17 cellular contexts compared by ENCODE assay signal in genomic region chr22:43391306-43391705, GRCh38. TPM values are rescaled to one million over a fixed set of nuclear protein-coding genes. Genes with fewer than 3 reads are reported as not detected.
A peak's percentile ranks its signal among the peaks of the same experiment; 100 is the strongest.
DNase-seq lines count a peak whose midpoint lies in the region; ATAC-seq and TF ChIP-seq lines count a peak whose summit lies in the region.
"Had no signal": no experiment of that assay in that cellular context is flagged by ENCODE, and none has a peak within 500 bp of the region (broad histone marks: within the 10 kb centered on the region; RNA-seq: fewer than 3 reads in every experiment).

No MANE protein-coding gene starts in this region.

- H3K9me2 ChIP-seq in hepatocyte (replicated peaks; ENCODE audit: insufficient read depth), result no peaks in the 10 kb centered on the region

- CTCF ChIA-PET in activated CD4-positive, alpha-beta T cell treated with anti-CD3 and anti-CD28 coated beads for 36 hours (lab: Charles Lee), result no interaction called here

- peak; percentile 66 for TF ChIP-seq POLR2A in right lobe of liver (IDR thresholded peaks at IDR 0.05)

- H3K4me1 ChIP-seq in hepatocyte (ENCODE audit: insufficient read depth) (peaks cover 20% of the 10 kb centered on the region), right lobe of liver (peaks cover 0 to 42% (median 19%) of the 10 kb centered on the region in 4 donors)
- H3K4me1 ChIP-seq: HAP-1 had no signal

- H3K36me3 ChIP-seq in hepatocyte (replicated peaks; ENCODE audit: insufficient read depth, low read depth) (no peaks in the 10 kb centered on the region), right lobe of liver (no peaks in the 10 kb centered on the region)
- H3K36me3 ChIP-seq: HAP-1 had no signal

- H4K20me1 ChIP-seq in hepatocyte (ENCODE audit: insufficient read depth, poor library complexity, severe bottlenecking), result no peaks in the 10 kb centered on the region

- H3K36me3 Mint-ChIP-seq in activated CD4-positive, alpha-beta T cell treated with anti-CD3 and anti-CD28 coated beads for 36 hours (ENCODE audit: low read depth), result no peaks in the 10 kb centered on the region
- H3K36me3 Mint-ChIP-seq: CD14-positive monocyte; CD8-positive, alpha-beta T cell had no signal

- intact Hi-C loops in right lobe of liver (cut with DNase I) (no loop called here), posterior vena cava (cut with DNase I) (no loop called here)
- intact Hi-C loops in activated CD4-positive, alpha-beta T cell treated with anti-CD3 and anti-CD28 coated beads for 36 hours (cut with DNase I, micrococcal nuclease), result no loop called here

- H3K9me3 Mint-ChIP-seq in activated CD4-positive, alpha-beta T cell treated with anti-CD3 and anti-CD28 coated beads for 36 hours (ENCODE audit: low read depth), result no peaks in the 10 kb centered on the region
- H3K9me3 Mint-ChIP-seq: CD14-positive monocyte; CD8-positive, alpha-beta T cell had no signal

- peaks cover 12% of the 10 kb centered on the region for H3K27me3 Mint-ChIP-seq in activated CD4-positive, alpha-beta T cell treated with anti-CD3 and anti-CD28 coated beads for 36 hours

- H3K4me3 ChIP-seq in hepatocyte (no peak overlapping the region), right lobe of liver (no peak overlapping the region)
- H3K4me3 ChIP-seq: HAP-1 had no signal

- H3K9me3 ChIP-seq in hepatocyte (ENCODE audit: low read depth) (no peaks in the 10 kb centered on the region), right lobe of liver (no peaks in the 10 kb centered on the region)
- H3K9me3 ChIP-seq: HAP-1 had no signal

- DNase-seq in DMS53 (lab: John Stamatoyannopoulos, UW) (peak; percentile 23), DMS53 treated with DMSO at 0.1 percent for 48 hours (lab: John Stamatoyannopoulos, UW; ENCODE audit: unreplicated experiment) (no peak), hepatocyte (ENCODE audit: low spot score) (peak; percentile 11), right lobe of liver (peak; percentile 55 to 89 (median 83)), posterior vena cava (ENCODE audit: low spot score) (peak; percentile 41), MV-4-11 (lab: John Stamatoyannopoulos, UW) (no peak)
- DNase-seq in activated CD4-positive, alpha-beta T cell treated with anti-CD3 and anti-CD28 coated beads for 36 hours, result no peak
- DNase-seq: CD8-positive, alpha-beta T cell; COR-L47; DMS153; GF-D8 had no signal

- H3K4me2 ChIP-seq in hepatocyte, result no peak overlapping the region

- H3K27me3 ChIP-seq in hepatocyte (no peaks in the 10 kb centered on the region), right lobe of liver (no peaks in the 10 kb centered on the region)

- H3K27ac ChIP-seq in hepatocyte, result no peak overlapping the region
- H3K27ac ChIP-seq in right lobe of liver, result peak overlapping the region; percentile 44 to 92 (median 79)
- H3K27ac ChIP-seq: 22Rv1 had no signal

- no peaks in the 10 kb centered on the region for H3K79me2 ChIP-seq in hepatocyte

- TF ChIP-seq CTCF in hepatocyte (IDR thresholded peaks at IDR 0.05; ENCODE audit: poor library complexity) (no peak), right lobe of liver (IDR thresholded peaks at IDR 0.05) (no peak)

- no peaks in the 10 kb centered on the region for H3K4me1 Mint-ChIP-seq in activated CD4-positive, alpha-beta T cell treated with anti-CD3 and anti-CD28 coated beads for 36 hours

- WGBS in hepatocyte (ENCODE audit: low lambda C conversion rate, missing lambda C conversion rate), result 85% methylated on average over 3 of the region's 3 CpGs
- WGBS in right lobe of liver (ENCODE audit: insufficient coverage, low coverage, low lambda C conversion rate, missing lambda C conversion rate), result 36% methylated on average over 1 of the region's 3 CpGs

- H3K27ac Mint-ChIP-seq in activated CD4-positive, alpha-beta T cell treated with anti-CD3 and anti-CD28 coated beads for 36 hours, result no peak overlapping the region
- H3K27ac Mint-ChIP-seq: CD14-positive monocyte; CD8-positive, alpha-beta T cell had no signal

- POLR2A ChIA-PET in activated CD4-positive, alpha-beta T cell treated with anti-CD3 and anti-CD28 coated beads for 36 hours (lab: Charles Lee), result no interaction called here

- peak; percentile 83 to 90 (median 88) for ATAC-seq in right lobe of liver
- no peak for ATAC-seq in activated CD4-positive, alpha-beta T cell treated with anti-CD3 and anti-CD28 coated beads for 36 hours
- ATAC-seq in HG02610 (IDR thresholded peaks at IDR 0.05; ENCODE audit: unreplicated experiment), result no peak
- ATAC-seq: CD8-positive, alpha-beta T cell had no signal

- H2AFZ ChIP-seq in hepatocyte, result no peak overlapping the region

- no peak overlapping the region for H3K4me3 Mint-ChIP-seq in activated CD4-positive, alpha-beta T cell treated with anti-CD3 and anti-CD28 coated beads for 36 hours
- H3K4me3 Mint-ChIP-seq: CD14-positive monocyte; CD8-positive, alpha-beta T cell had no signal

RNA-seq across cellular contexts. Expression of gene MPPED1, which starts 20.5 kb away (rescaled TPM):
- 0.97 and 5.3 TPM in 2 replicates for total RNA-seq in hepatocyte
- 0.19 and 0.30 TPM in 2 replicates for polyA plus RNA-seq in hepatocyte
- 10 to 100 TPM in 4 of 6 experiments, 1 to 10 TPM in 2; 2.4 to 13.8 (median 11.3) TPM for total RNA-seq in right lobe of liver
- total RNA-seq in posterior vena cava, result not detected
- total RNA-seq in activated CD4-positive, alpha-beta T cell treated with anti-CD3 and anti-CD28 coated beads for 36 hours, result not detected
- total RNA-seq: A673; CD8-positive, alpha-beta T cell had no signal
- polyA plus RNA-seq: BJ, CD14-positive monocyte had no signal

RNA-seq across cellular contexts. Expression of gene SCUBE1, which starts 48.1 kb away (rescaled TPM):
- total RNA-seq in hepatocyte (0.96 and 2.1 TPM in 2 replicates), right lobe of liver (10 to 100 TPM in 1 of 6 experiments, 1 to 10 TPM in 4, under 1 TPM in 1; 0.73 to 11.7 (median 2.7) TPM), posterior vena cava (1 to 10 TPM in 1 of 2 donors, under 1 TPM in 1; 0.79 to 1.1 TPM)
- polyA plus RNA-seq in hepatocyte, result 2.2 and 3.0 TPM in 2 replicates
- total RNA-seq in activated CD4-positive, alpha-beta T cell treated with anti-CD3 and anti-CD28 coated beads for 36 hours, result not detected
- total RNA-seq: CD8-positive, alpha-beta T cell had no signal
- polyA plus RNA-seq: BJ had no signal

Comparison
In these comparisons a context has a peak if more than half of its experiments do, and no peak if none do; other contexts are left out.
1. DNase-seq: peak in DMS53 (single experiment), hepatocyte (single experiment), right lobe of liver (3 of 3) and posterior vena cava (single experiment); none in DMS53 treated with DMSO at 0.1 percent for 48 hours (single experiment), activated CD4-positive, alpha-beta T cell treated with anti-CD3 and anti-CD28 coated beads for 36 hours (single experiment) and MV-4-11 (single experiment).
2. ATAC-seq: peak in right lobe of liver (4 of 4); none in activated CD4-positive, alpha-beta T cell treated with anti-CD3 and anti-CD28 coated beads for 36 hours (single experiment) and HG02610 (single experiment).